In genomic region chr1:156368889-156369684, GRCh38 we compare ENCODE assay signal across 8 cellular contexts. TPM values are rescaled to one million over a fixed set of nuclear protein-coding genes. Genes with fewer than 3 reads are reported as not detected.
DNase-seq lines count a peak whose midpoint lies in the region; ATAC-seq and TF ChIP-seq lines count a peak whose summit lies in the region.

A gene with protein sequence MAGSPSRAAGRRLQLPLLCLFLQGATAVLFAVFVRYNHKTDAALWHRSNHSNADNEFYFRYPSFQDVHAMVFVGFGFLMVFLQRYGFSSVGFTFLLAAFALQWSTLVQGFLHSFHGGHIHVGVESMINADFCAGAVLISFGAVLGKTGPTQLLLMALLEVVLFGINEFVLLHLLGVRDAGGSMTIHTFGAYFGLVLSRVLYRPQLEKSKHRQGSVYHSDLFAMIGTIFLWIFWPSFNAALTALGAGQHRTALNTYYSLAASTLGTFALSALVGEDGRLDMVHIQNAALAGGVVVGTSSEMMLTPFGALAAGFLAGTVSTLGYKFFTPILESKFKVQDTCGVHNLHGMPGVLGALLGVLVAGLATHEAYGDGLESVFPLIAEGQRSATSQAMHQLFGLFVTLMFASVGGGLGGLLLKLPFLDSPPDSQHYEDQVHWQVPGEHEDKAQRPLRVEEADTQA (plus strand): TSS chr1:156369211. CDS start chr1:156369250, 39 bp downstream.

- no peak for TF ChIP-seq CTCF in natural killer cell (IDR thresholded peaks at IDR 0.05)
- TF ChIP-seq CTCF in epithelial cell of proximal tubule (conservative IDR thresholded peaks at IDR 0.05; ENCODE audit: low read depth, low read length) = no peak

- no peaks in the 10 kb centered on the region for H3K9me3 Mint-ChIP-seq in natural killer cell
- H3K9me3 Mint-ChIP-seq in natural killer cell treated with Interleukin-12 subunit alpha and Interleukin-12 subunit beta and Interleukin-15 and Interleukin-18, amount 100 ng/mL, for 72 hours = no peaks in the 10 kb centered on the region
- H3K9me3 Mint-ChIP-seq in naive thymus-derived CD8-positive, alpha-beta T cell = peaks cover 0 to 2% (median 0%) of the 10 kb centered on the region in 9 donors

- no peak for DNase-seq in natural killer cell
- DNase-seq in natural killer cell treated with Interleukin-12 subunit alpha and Interleukin-12 subunit beta and Interleukin-15 and Interleukin-18, amount 100 ng/mL, for 72 hours (ENCODE audit: low spot score) = no peak
- DNase-seq in T-helper 17 cell = no peak
- DNase-seq in epithelial cell of proximal tubule (ENCODE audit: low read depth) = no peak
- DNase-seq in naive thymus-derived CD8-positive, alpha-beta T cell = peak in 2 of 10 donors; percentile 6 to 21
- DNase-seq in NK-92 treated with Interleukin-12 subunit alpha and Interleukin-12 subunit beta, amount 100 ng/mL, for 24 hours (lab: John Stamatoyannopoulos, UW) = no peak
- no peak for DNase-seq in putamen (ENCODE audit: low spot score)
- no peak for DNase-seq in GM19238 (ENCODE audit: insufficient read length, low spot score)

- peaks cover 0 to 5% of the 10 kb centered on the region in 2 donors for H3K4me1 Mint-ChIP-seq in natural killer cell
- peaks cover 0 to 3% of the 10 kb centered on the region in 2 donors for H3K4me1 Mint-ChIP-seq in natural killer cell treated with Interleukin-12 subunit alpha and Interleukin-12 subunit beta and Interleukin-15 and Interleukin-18, amount 100 ng/mL, for 72 hours (ENCODE audit: low read depth in 2 of 2)
- no peaks in the 10 kb centered on the region for H3K4me1 Mint-ChIP-seq in T-helper 17 cell
- peaks cover 3 to 6% (median 4%) of the 10 kb centered on the region in 4 donors for H3K4me1 Mint-ChIP-seq in naive thymus-derived CD8-positive, alpha-beta T cell

- H3K4me3 ChIP-seq in epithelial cell of proximal tubule (ENCODE audit: low read depth, low read length) = peak within 1 kb of the TSS; percentile 55

- no peak within 1 kb of the TSS for H3K27ac Mint-ChIP-seq in natural killer cell
- H3K27ac Mint-ChIP-seq in natural killer cell treated with Interleukin-12 subunit alpha and Interleukin-12 subunit beta and Interleukin-15 and Interleukin-18, amount 100 ng/mL, for 72 hours = no peak within 1 kb of the TSS
- H3K27ac Mint-ChIP-seq in T-helper 17 cell = peak within 1 kb of the TSS; percentile 39
- peak within 1 kb of the TSS in 3 of 10 donors; percentile 15 to 65 (median 63) for H3K27ac Mint-ChIP-seq in naive thymus-derived CD8-positive, alpha-beta T cell

- H3K27me3 Mint-ChIP-seq in natural killer cell (ENCODE audit: low read depth in 2 of 2) (peaks cover 46 to 59% of the 10 kb centered on the region in 2 donors), T-helper 17 cell (peaks cover 60% of the 10 kb centered on the region)
- peaks cover 35 to 36% of the 10 kb centered on the region in 2 donors for H3K27me3 Mint-ChIP-seq in natural killer cell treated with Interleukin-12 subunit alpha and Interleukin-12 subunit beta and Interleukin-15 and Interleukin-18, amount 100 ng/mL, for 72 hours
- H3K27me3 Mint-ChIP-seq in naive thymus-derived CD8-positive, alpha-beta T cell = peaks cover 21 to 71% (median 39%) of the 10 kb centered on the region in 5 donors

- H3K36me3 Mint-ChIP-seq in natural killer cell (no peaks in the 10 kb centered on the region), T-helper 17 cell (ENCODE audit: low read depth) (peaks cover 3% of the 10 kb centered on the region)
- H3K36me3 Mint-ChIP-seq in natural killer cell treated with Interleukin-12 subunit alpha and Interleukin-12 subunit beta and Interleukin-15 and Interleukin-18, amount 100 ng/mL, for 72 hours = no peaks in the 10 kb centered on the region
- H3K36me3 Mint-ChIP-seq in naive thymus-derived CD8-positive, alpha-beta T cell = peaks cover 0 to 1% (median 0%) of the 10 kb centered on the region in 3 donors

- peak in 1 of 3 donors; percentile 63 for ATAC-seq in natural killer cell
- ATAC-seq in natural killer cell treated with Interleukin-12 subunit alpha and Interleukin-12 subunit beta and Interleukin-15 and Interleukin-18, amount 100 ng/mL, for 72 hours = no peak
- peak; percentile 51 for ATAC-seq in T-helper 17 cell
- peak; percentile 57 to 65 for ATAC-seq in naive thymus-derived CD8-positive, alpha-beta T cell

- H3K9me3 ChIP-seq in T-helper 17 cell (ENCODE audit: control insufficient read depth, low read length, poor library complexity, severe bottlenecking) = no peaks in the 10 kb centered on the region

- POLR2A ChIA-PET in naive thymus-derived CD8-positive, alpha-beta T cell (lab: Charles Lee) = no interaction called here

- intact Hi-C loops in natural killer cell (cut with micrococcal nuclease) = no loop called here

- H3K4me3 Mint-ChIP-seq in natural killer cell (peak within 1 kb of the TSS; percentile 45), T-helper 17 cell (peak within 1 kb of the TSS; percentile 81)
- H3K4me3 Mint-ChIP-seq in natural killer cell treated with Interleukin-12 subunit alpha and Interleukin-12 subunit beta and Interleukin-15 and Interleukin-18, amount 100 ng/mL, for 72 hours = no peak within 1 kb of the TSS
- peak within 1 kb of the TSS; percentile 65 to 85 (median 74) for H3K4me3 Mint-ChIP-seq in naive thymus-derived CD8-positive, alpha-beta T cell

RNA-seq across cellular contexts. Expression of the gene that starts here (rescaled TPM):
- total RNA-seq in natural killer cell (not detected), T-helper 17 cell (not detected), epithelial cell of proximal tubule (0.14 TPM in 1 of 2 replicates, not detected in the other)
- total RNA-seq in natural killer cell treated with Interleukin-12 subunit alpha and Interleukin-12 subunit beta and Interleukin-15 and Interleukin-18, amount 100 ng/mL, for 72 hours = not detected
- not detected for total RNA-seq in naive thymus-derived CD8-positive, alpha-beta T cell
- not detected for polyA plus RNA-seq in naive thymus-derived CD8-positive, alpha-beta T cell

Comparison
In these comparisons a context has a peak if more than half of its experiments do, and no peak if none do; other contexts are left out.
1. Peak in ATAC-seq in T-helper 17 cell; RNA of the gene not detected or under 1 TPM.
2. Peak in ATAC-seq in naive thymus-derived CD8-positive, alpha-beta T cell; RNA of the gene not detected or under 1 TPM.